In the genomic region with DNA sequence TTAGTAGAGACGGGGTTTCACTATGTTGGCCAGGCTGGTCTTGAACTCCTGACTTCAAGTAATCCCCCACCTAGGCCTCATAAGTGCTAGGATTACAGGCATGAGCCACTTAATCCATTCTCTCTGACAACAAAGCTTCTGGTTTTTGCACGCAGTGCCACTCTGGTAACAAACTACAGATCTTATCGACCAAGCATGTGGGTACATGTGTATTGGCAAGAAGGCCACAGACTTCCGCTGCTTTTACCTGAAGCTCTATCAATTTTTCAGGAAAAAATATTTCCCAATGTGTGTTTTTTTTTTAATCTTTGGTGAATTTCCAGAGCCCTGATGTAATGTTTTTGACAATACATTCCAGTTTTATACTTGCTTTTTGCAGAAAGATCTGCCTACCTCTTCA, we compare ENCODE assay signal across 28 cellular contexts.
"Had no signal": no experiment of that assay in that cellular context is flagged by ENCODE, and none has a peak within 500 bp of the region (broad histone marks: within the 10 kb centered on the region; RNA-seq: fewer than 3 reads in every experiment).

No MANE protein-coding gene starts in this region.

- H3K9me3 Mint-ChIP-seq: naive B cell; natural killer cell; nephron progenitor cell; neural progenitor cell; stimulated activated effector memory CD8-positive, alpha-beta T cell treated with anti-CD3 and anti-CD28 coated beads, Interleukin-12 subunit alpha, Interleukin-12 subunit beta, amount 100 ng/mL, for 72 hours; stimulated activated naive CD8-positive, alpha-beta T cell treated with anti-CD3 and anti-CD28 coated beads, Interleukin-15, Interleukin-2, amounts not matched to agents 100 ng/mL and 50 ng/mL, for 24 hours had no signal

- DNase-seq: heart right ventricle; islet precursor cell; left ventricle myocardium superior; lower lobe of right lung; mammary epithelial cell; mesenchymal stem cell; naive B cell; natural killer cell; nephron progenitor cell; occipital lobe; sigmoid colon; small intestine; spleen; stimulated activated CD4-positive, alpha-beta T cell treated with anti-CD3 and anti-CD28 coated beads, Interleukin-4, amount 100 ng/mL, for 24 hours; stimulated activated naive CD4-positive, alpha-beta T cell; tibial artery; trophoblast cell; upper lobe of right lung; uterus had no signal

- H3K27me3 ChIP-seq: heart right ventricle, hepatocyte, neural progenitor cell, neutrophil, right atrium auricular region, sigmoid colon, spleen, suprapubic skin, tibial artery, upper lobe of right lung, uterus had no signal

- H3K4me1 Mint-ChIP-seq: naive B cell, neural progenitor cell had no signal

- H3K4me1 ChIP-seq: heart right ventricle, lower lobe of right lung, neural progenitor cell, right atrium auricular region, sigmoid colon, spleen, suprapubic skin, tibial artery, upper lobe of right lung, uterus had no signal

- H3K4me3 Mint-ChIP-seq: naive B cell; natural killer cell; nephron progenitor cell; neural progenitor cell; stimulated activated effector memory CD8-positive, alpha-beta T cell treated with anti-CD3 and anti-CD28 coated beads, Interleukin-12 subunit alpha, Interleukin-12 subunit beta, amount 100 ng/mL, for 72 hours; stimulated activated naive CD8-positive, alpha-beta T cell treated with anti-CD3 and anti-CD28 coated beads, Interleukin-15, Interleukin-2, amounts not matched to agents 100 ng/mL and 50 ng/mL, for 24 hours had no signal

- H3K27ac ChIP-seq: heart right ventricle, hepatocyte, lower lobe of right lung, neural progenitor cell, neutrophil, right atrium auricular region, sigmoid colon, spleen, suprapubic skin, thoracic aorta, tibial artery, upper lobe of right lung, uterus had no signal

- H3K27ac Mint-ChIP-seq: nephron progenitor cell; neural progenitor cell; progenitor cell of endocrine pancreas; stimulated activated effector memory CD8-positive, alpha-beta T cell treated with anti-CD3 and anti-CD28 coated beads, Interleukin-12 subunit alpha, Interleukin-12 subunit beta, amount 100 ng/mL, for 72 hours; stimulated activated naive CD8-positive, alpha-beta T cell treated with anti-CD3 and anti-CD28 coated beads, Interleukin-15, Interleukin-2, amounts not matched to agents 100 ng/mL and 50 ng/mL, for 24 hours had no signal

- H3K4me3 ChIP-seq: heart right ventricle, hepatocyte, lower lobe of right lung, neural progenitor cell, right atrium auricular region, sigmoid colon, spleen, suprapubic skin, thoracic aorta, tibial artery, upper lobe of right lung, uterus had no signal

- H3K27me3 Mint-ChIP-seq: naive B cell; progenitor cell of endocrine pancreas; stimulated activated naive CD8-positive, alpha-beta T cell treated with anti-CD3 and anti-CD28 coated beads, Interleukin-15, Interleukin-2, amounts not matched to agents 100 ng/mL and 50 ng/mL, for 24 hours had no signal

- H3K9me3 ChIP-seq: heart right ventricle, lower lobe of right lung, neutrophil, right atrium auricular region, sigmoid colon, spleen, suprapubic skin, thoracic aorta, tibial artery, upper lobe of right lung, uterus had no signal

- H3K36me3 ChIP-seq: neural progenitor cell, neutrophil, thoracic aorta, uterus had no signal

- ATAC-seq: heart right ventricle; left ventricle myocardium superior; lower lobe of right lung; natural killer cell; stimulated activated effector memory CD8-positive, alpha-beta T cell treated with anti-CD3 and anti-CD28 coated beads, Interleukin-12 subunit alpha, Interleukin-12 subunit beta, amount 100 ng/mL, for 72 hours; upper lobe of right lung had no signal
